Comparison of ENCODE assay signal across 29 cellular contexts in the genomic region with DNA sequence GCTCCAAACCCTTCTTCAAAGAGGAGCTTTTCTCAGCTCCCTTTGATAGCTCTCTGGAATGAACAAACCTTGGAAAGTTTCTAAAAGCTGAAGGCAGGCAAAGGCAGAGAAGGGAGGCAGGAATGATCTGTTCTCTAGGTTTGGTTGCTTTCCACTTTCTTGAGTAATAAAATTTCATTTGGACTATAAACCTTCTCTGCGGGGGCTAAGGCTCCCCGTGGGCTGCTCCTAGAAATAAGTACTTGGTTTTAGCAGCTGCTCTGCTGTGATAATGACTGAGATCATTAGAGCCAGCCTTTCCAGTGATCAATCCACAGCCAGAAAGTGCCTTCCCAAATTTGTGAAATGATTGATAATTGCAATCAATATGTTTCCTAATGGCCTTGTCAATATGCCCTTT.
"Had no signal": no experiment of that assay in that cellular context is flagged by ENCODE, and none has a peak within 500 bp of the region (broad histone marks: within the 10 kb centered on the region; RNA-seq: fewer than 3 reads in every experiment).

No MANE protein-coding gene starts in this region.

- H3K36me3 ChIP-seq: adrenal gland, ascending aorta, brain microvascular endothelial cell, breast epithelium, cardiac muscle cell had no signal

- H3K4me3 ChIP-seq: adrenal gland, ascending aorta, body of pancreas, breast epithelium, cardiac muscle cell had no signal

- DNase-seq: activated effector memory CD4-positive, alpha-beta T cell treated with anti-CD3 and anti-CD28 coated beads, Interleukin-2, amount 50 U/mL, for 16 hours; activated effector memory CD4-positive, alpha-beta T cell treated with Interleukin-2 at 50 U/mL for 16 hours; activated gamma-delta T cell; activated gamma-delta T cell treated with Interleukin-2 at 50 U/mL for 16 hours; activated naive CD4-positive, alpha-beta T cell; activated naive CD4-positive, alpha-beta T cell treated with anti-CD3 and anti-CD28 coated beads for 36 hours; activated naive CD4-positive, alpha-beta T cell treated with anti-CD3 and anti-CD28 coated beads, Interleukin-2, amount 10 ng/mL, durations not matched to agents 7 days and 5 days; activated naive CD4-positive, alpha-beta T cell treated with anti-CD3 and anti-CD28 coated beads, Interleukin-2, amount 50 U/mL, for 16 hours; activated naive CD4-positive, alpha-beta T cell treated with Interleukin-2 at 50 U/mL for 16 hours; activated naive CD8-positive, alpha-beta T cell treated with anti-CD3 and anti-CD28 coated beads for 36 hours; activated naive CD8-positive, alpha-beta T cell treated with anti-CD3 and anti-CD28 coated beads, Interleukin-2, amount 10 ng/mL, durations not matched to agents 7 days and 5 days; activated naive CD8-positive, alpha-beta T cell treated with anti-CD3 and anti-CD28 coated beads, Interleukin-2, amount 50 U/mL, for 24 hours; activated T-cell treated with anti-CD3 and anti-CD28 coated beads, Interleukin-2, amount 50 U/mL, for 1 hour; activated T-cell treated with anti-CD3 and anti-CD28 coated beads, Interleukin-2, amount 50 U/mL, for 24 hours; activated T-cell treated with anti-CD3 and anti-CD28 coated beads, Interleukin-2, amount 50 U/mL, for 4 hours; activated T-cell treated with anti-CD3 and anti-CD28 coated beads, Interleukin-2, amount 50 U/mL, for 48 hours; activated T-cell treated with anti-CD3 and anti-CD28 coated beads, Interleukin-2, amount 50 U/mL, for 72 hours; adrenal gland; amniotic stem cell; aorta; body of pancreas; brain microvascular endothelial cell; central memory CD4-positive, alpha-beta T cell; cerebellar nuclear complex had no signal

- H3K9me3 ChIP-seq: adrenal gland, ascending aorta had no signal

- H3K27ac ChIP-seq: adrenal gland, ascending aorta, brain microvascular endothelial cell, breast epithelium, cardiac muscle cell had no signal

- H3K4me1 ChIP-seq: adrenal gland, ascending aorta, body of pancreas, breast epithelium had no signal

- ATAC-seq: activated naive CD4-positive, alpha-beta T cell treated with anti-CD3 and anti-CD28 coated beads, Interleukin-2, amount 50 U/mL, for 72 hours; activated naive CD8-positive, alpha-beta T cell treated with anti-CD3 and anti-CD28 coated beads, Interleukin-2, amount 50 U/mL, for 24 hours; activated T-cell treated with anti-CD3 and anti-CD28 coated beads, Interleukin-2, amount 50 U/mL, for 4 hours; activated T-cell treated with anti-CD3 and anti-CD28 coated beads, Interleukin-2, amount 50 U/mL, for 72 hours; activated T-helper 17 cell treated with anti-CD3 and anti-CD28 coated beads, Interleukin-2, amount 50 U/mL, for 72 hours; body of pancreas had no signal

- H3K27me3 ChIP-seq: adrenal gland, ascending aorta, body of pancreas, brain microvascular endothelial cell, breast epithelium, cardiac muscle cell had no signal
